In genomic region chr20:43529457-43530153, GRCh38 we compare ENCODE assay signal across 20 cellular contexts. TPM values are rescaled to one million over a fixed set of nuclear protein-coding genes. Genes with fewer than 3 reads are reported as not detected.
"Had no signal": no experiment of that assay in that cellular context is flagged by ENCODE, and none has a peak within 500 bp of the region (broad histone marks: within the 10 kb centered on the region; RNA-seq: fewer than 3 reads in every experiment).

No MANE protein-coding gene starts in this region.

- H3K27ac Mint-ChIP-seq: activated CD4-positive, alpha-beta T cell treated with anti-CD3 and anti-CD28 coated beads, Interleukin-2, amount 10 ng/mL, durations not matched to agents 24 days and 14 days; activated CD8-positive, alpha-beta T cell treated with anti-CD3 and anti-CD28 coated beads for 36 hours; nephron progenitor cell; stimulated activated naive B cell treated with anti-CD40 and anti-IgM and Interleukin-4, amounts not matched to agents 10 μg/mL and 1 μg/mL and 100 μg/mL, for 72 hours had no signal

- H3K27me3 Mint-ChIP-seq: activated CD8-positive, alpha-beta T cell treated with anti-CD3 and anti-CD28 coated beads for 36 hours had no signal

- H3K9me3 Mint-ChIP-seq: activated CD4-positive, alpha-beta T cell treated with anti-CD3 and anti-CD28 coated beads, Interleukin-2, amount 10 ng/mL, durations not matched to agents 24 days and 14 days; activated CD8-positive, alpha-beta T cell treated with anti-CD3 and anti-CD28 coated beads for 36 hours; stimulated activated naive B cell treated with anti-CD40 and anti-IgM and Interleukin-4, amounts not matched to agents 10 μg/mL and 1 μg/mL and 100 μg/mL, for 72 hours had no signal

- H3K9me3 ChIP-seq: sigmoid colon, thyroid gland had no signal

- H3K4me1 Mint-ChIP-seq: activated CD4-positive, alpha-beta T cell treated with anti-CD3 and anti-CD28 coated beads, Interleukin-2, amount 10 ng/mL, durations not matched to agents 24 days and 14 days; nephron progenitor cell; stimulated activated naive B cell treated with anti-CD40 and anti-IgM and Interleukin-4, amounts not matched to agents 10 μg/mL and 1 μg/mL and 100 μg/mL, for 72 hours had no signal

- H3K36me3 ChIP-seq: sigmoid colon, thyroid gland had no signal

- H3K27me3 ChIP-seq: foreskin keratinocyte, sigmoid colon, thyroid gland had no signal

- H3K4me3 Mint-ChIP-seq: activated CD4-positive, alpha-beta T cell treated with anti-CD3 and anti-CD28 coated beads, Interleukin-2, amount 10 ng/mL, durations not matched to agents 24 days and 14 days; activated CD8-positive, alpha-beta T cell treated with anti-CD3 and anti-CD28 coated beads for 36 hours; immature natural killer cell; nephron progenitor cell; stimulated activated naive B cell treated with anti-CD40 and anti-IgM and Interleukin-4, amounts not matched to agents 10 μg/mL and 1 μg/mL and 100 μg/mL, for 72 hours had no signal

- H3K4me1 ChIP-seq: foreskin keratinocyte, sigmoid colon, thyroid gland had no signal

- ATAC-seq: activated CD4-positive, CD25-positive, alpha-beta regulatory T cell treated with anti-CD3 and anti-CD28 coated beads, Interleukin-2, amount 50 U/mL, for 24 hours; activated CD8-positive, alpha-beta T cell treated with anti-CD3 and anti-CD28 coated beads for 36 hours; stimulated activated naive B cell treated with anti-CD40 and anti-IgM and Interleukin-4, amounts not matched to agents 10 μg/mL and 1 μg/mL and 100 μg/mL, for 72 hours had no signal

- FAIRE-seq: bronchial epithelial cell had no signal

- H3K4me3 ChIP-seq: sigmoid colon, SK-N-MC, thyroid gland had no signal

- H3K27ac ChIP-seq: foreskin keratinocyte, sigmoid colon, SK-N-MC, thyroid gland, VCaP had no signal

- DNase-seq: activated CD4-positive, alpha-beta T cell treated with anti-CD3 and anti-CD28 coated beads, Interleukin-2, amount 10 ng/mL, durations not matched to agents 24 days and 14 days; activated CD8-positive, alpha-beta T cell treated with anti-CD3 and anti-CD28 coated beads for 36 hours; activated T-cell treated with anti-CD3 and anti-CD28 coated beads, Interleukin-2, amount 50 U/mL, for 1 hour; amygdala; cerebellar nuclear complex; dermis blood vessel endothelial cell; effector CD8-positive, alpha-beta T cell; foreskin keratinocyte; immature natural killer cell; kidney glomerular epithelial cell; nephron progenitor cell; sigmoid colon; stimulated activated CD4-positive, alpha-beta T cell treated with anti-CD3 and anti-CD28 coated beads, Interleukin-2, amount 100 ng/mL, for 48 hours; stimulated activated CD8-positive, alpha-beta memory T cell treated with anti-CD3 and anti-CD28 coated beads, Interleukin-4, amount 100 ng/mL, for 48 hours; stimulated activated naive B cell treated with anti-CD40 and anti-IgM and Interleukin-4, amounts not matched to agents 10 μg/mL and 1 μg/mL and 100 μg/mL, for 72 hours; thyroid gland had no signal

RNA-seq across cellular contexts. Expression of gene SGK2, which starts 29.2 kb away (rescaled TPM):
- polyA plus RNA-seq: immature natural killer cell had no signal
